1 cellular context compared by ENCODE assay signal in genomic region chr1:205066221-205066818, GRCh38.
TF ChIP-seq lines count a peak whose summit lies in the region.

No MANE protein-coding gene starts in this region.

TF ChIP-seq in GM23338, 12 proteins besides CTCF, POLR2A, EP300 and RAD21 (continued from another document):
- TF ChIP-seq ZNF462 (CRISPR knock-in tag; IDR thresholded peaks at IDR 0.05) (no peak), CREB1 (CRISPR knock-in tag; IDR thresholded peaks at IDR 0.05; ENCODE audit: low read depth) (no peak), REST (IDR thresholded peaks at IDR 0.05; ENCODE audit: unreplicated experiment) (no peak), ETS1 (IDR thresholded peaks at IDR 0.05) (no peak)
